Comparison of ENCODE assay signal across 16 cellular contexts in genomic region chr6:129659590-129660345, GRCh38. TPM values are rescaled to one million over a fixed set of nuclear protein-coding genes. Genes with fewer than 3 reads are reported as not detected.
DNase-seq lines count a peak whose midpoint lies in the region; TF ChIP-seq lines count a peak whose summit lies in the region.
"Had no signal": no experiment of that assay in that cellular context is flagged by ENCODE, and none has a peak within 500 bp of the region (broad histone marks: within the 10 kb centered on the region; RNA-seq: fewer than 3 reads in every experiment).

No MANE protein-coding gene starts in this region.

- H3K27me3 ChIP-seq in mesendoderm (ENCODE audit: insufficient read depth, low read length, poor library complexity) (no peaks in the 10 kb centered on the region), vagina (no peaks in the 10 kb centered on the region)

- no peaks in the 10 kb centered on the region for H3K79me1 ChIP-seq in mesendoderm (ENCODE audit: low read length)

- no CpG with 5 or more reads among the region's 14 CpGs for WGBS in mesendoderm (ENCODE audit: extremely low coverage, insufficient coverage, low lambda C conversion rate)

- no peaks in the 10 kb centered on the region for H3K9me3 ChIP-seq in vagina

- H3K4me1 ChIP-seq in mesendoderm (ENCODE audit: control insufficient read depth, low read depth, low read length) (peaks cover 2% of the 10 kb centered on the region), vagina (no peaks in the 10 kb centered on the region)

- H2AK5ac ChIP-seq in mesendoderm (ENCODE audit: low read length): no peak overlapping the region

- intact Hi-C loops in activated CD4-positive, alpha-beta T cell treated with anti-CD3 and anti-CD28 coated beads, Interleukin-2, amount 10 ng/mL, durations not matched to agents 24 days and 14 days (cut with micrococcal nuclease): no loop called here
- intact Hi-C loops in vagina (cut with DNase I): no loop called here

- no peak overlapping the region for H3K18ac ChIP-seq in mesendoderm (ENCODE audit: low read length)

- H3K36me3 ChIP-seq in mesendoderm (ENCODE audit: control insufficient read depth, insufficient read depth, low read length) (no peaks in the 10 kb centered on the region), vagina (no peaks in the 10 kb centered on the region)

- peaks cover 15% of the 10 kb centered on the region for H3K4me1 Mint-ChIP-seq in activated CD4-positive, alpha-beta T cell treated with anti-CD3 and anti-CD28 coated beads, Interleukin-2, amount 10 ng/mL, durations not matched to agents 24 days and 14 days

- no peak overlapping the region for H3K4me3 Mint-ChIP-seq in activated CD4-positive, alpha-beta T cell treated with anti-CD3 and anti-CD28 coated beads, Interleukin-2, amount 10 ng/mL, durations not matched to agents 24 days and 14 days
- H3K4me3 Mint-ChIP-seq: activated T-cell treated with anti-CD3 and anti-CD28 coated beads, Interleukin-2, amount 50 U/mL, for 24 hours had no signal

- H3K27ac Mint-ChIP-seq in activated CD4-positive, alpha-beta T cell treated with anti-CD3 and anti-CD28 coated beads, Interleukin-2, amount 10 ng/mL, durations not matched to agents 24 days and 14 days: no peak overlapping the region
- H3K27ac Mint-ChIP-seq: activated T-cell treated with anti-CD3 and anti-CD28 coated beads, Interleukin-2, amount 50 U/mL, for 24 hours had no signal

- no peak overlapping the region for H4K8ac ChIP-seq in mesendoderm (ENCODE audit: low read depth, low read length)

- H4K5ac ChIP-seq in mesendoderm (ENCODE audit: low read length): no peak overlapping the region

- no peaks in the 10 kb centered on the region for H3K9me3 Mint-ChIP-seq in activated CD4-positive, alpha-beta T cell treated with anti-CD3 and anti-CD28 coated beads, Interleukin-2, amount 10 ng/mL, durations not matched to agents 24 days and 14 days
- H3K9me3 Mint-ChIP-seq: activated T-cell treated with anti-CD3 and anti-CD28 coated beads, Interleukin-2, amount 50 U/mL, for 24 hours had no signal

- H3K4me3 ChIP-seq in fibroblast of pulmonary artery (replicated peaks; ENCODE audit: low read depth, low read length) (peak overlapping the region; percentile 47), mesendoderm (ENCODE audit: low read length) (no peak overlapping the region), vagina (peak overlapping the region; percentile 3)

- H3K23ac ChIP-seq in mesendoderm (ENCODE audit: low read length): peak overlapping the region; percentile 74

- H3K27me3 Mint-ChIP-seq in activated CD4-positive, alpha-beta T cell treated with anti-CD3 and anti-CD28 coated beads, Interleukin-2, amount 10 ng/mL, durations not matched to agents 24 days and 14 days: no peaks in the 10 kb centered on the region
- H3K27me3 Mint-ChIP-seq: activated T-cell treated with anti-CD3 and anti-CD28 coated beads, Interleukin-2, amount 50 U/mL, for 24 hours had no signal

- no peak overlapping the region for H2BK15ac ChIP-seq in mesendoderm (replicated peaks; ENCODE audit: low read depth)

- H3K36me3 Mint-ChIP-seq in activated CD4-positive, alpha-beta T cell treated with anti-CD3 and anti-CD28 coated beads, Interleukin-2, amount 10 ng/mL, durations not matched to agents 24 days and 14 days (ENCODE audit: low read depth): no peaks in the 10 kb centered on the region

- peak; percentile 41 for DNase-seq in activated CD4-positive, alpha-beta T cell treated with anti-CD3 and anti-CD28 coated beads, Interleukin-2, amount 10 ng/mL, durations not matched to agents 24 days and 14 days
- DNase-seq in activated CD4-positive, alpha-beta T cell treated with anti-CD3 and anti-CD28 coated beads, Interleukin-2, amount 50 U/mL, for 48 hours: no peak
- peak; percentile 65 for DNase-seq in fibroblast of pulmonary artery (ENCODE audit: low read depth)
- peak; percentile 65 for DNase-seq in mesendoderm
- DNase-seq in vagina (ENCODE audit: extremely low spot score in 2 of 2): no peak
- no peak for DNase-seq in C1 segment of cervical spinal cord (lab: John Stamatoyannopoulos, UW)
- DNase-seq in activated CD4-positive, CD25-positive, alpha-beta regulatory T cell (lab: John Stamatoyannopoulos, UW): no peak
- no peak for DNase-seq in activated CD4-positive, CD25-positive, alpha-beta regulatory T cell treated with anti-CD3 and anti-CD28 coated beads, Interleukin-2, amount 50 U/mL, for 72 hours
- DNase-seq: 8988T; activated T-cell treated with anti-CD3 and anti-CD28 coated beads, Interleukin-2, amount 50 U/mL, for 24 hours; aorta; effector CD4-positive, alpha-beta T cell; GOT3; MV-4-11; NCI-H510A; retina had no signal

- no peak overlapping the region for H3K56ac ChIP-seq in mesendoderm (ENCODE audit: low read length)

- no peak overlapping the region for H2BK120ac ChIP-seq in mesendoderm (ENCODE audit: low read depth, low read length)

- H3K9ac ChIP-seq in mesendoderm (ENCODE audit: low read length): no peak overlapping the region

- H2BK5ac ChIP-seq in mesendoderm (ENCODE audit: low read length): no peak overlapping the region

- TF ChIP-seq CTCF in fibroblast of pulmonary artery (IDR thresholded peaks at IDR 0.05; ENCODE audit: low read length, missing control alignments): no peak
- no peak for TF ChIP-seq CTCF in vagina (IDR thresholded peaks at IDR 0.05)

- H3K4ac ChIP-seq in mesendoderm (ENCODE audit: low read depth, low read length): no peak overlapping the region

- TF ChIP-seq POLR2A in vagina (IDR thresholded peaks at IDR 0.05): no peak

- no peaks in the 10 kb centered on the region for H3K79me2 ChIP-seq in mesendoderm (ENCODE audit: control insufficient read depth, insufficient read depth, low read length)

- no peak overlapping the region for H3K4me2 ChIP-seq in mesendoderm (ENCODE audit: low read length)

- H3K27ac ChIP-seq in mesendoderm (ENCODE audit: low read depth, low read length) (no peak overlapping the region), vagina (no peak overlapping the region)

RNA-seq across cellular contexts. Expression of gene ARHGAP18, which starts 50.2 kb away (rescaled TPM):
- 3.2 and 3.8 TPM in 2 replicates for total RNA-seq in activated CD4-positive, alpha-beta T cell treated with anti-CD3 and anti-CD28 coated beads, Interleukin-2, amount 10 ng/mL, durations not matched to agents 24 days and 14 days
- 5.2 TPM for polyA plus RNA-seq in mesendoderm (2013, experiment 1 of 2)
- 4.9 TPM for polyA plus RNA-seq in mesendoderm (2013, experiment 2 of 2)
- 7.6 TPM for total RNA-seq in vagina

Comparison
In these comparisons a context has a peak if more than half of its experiments do, and no peak if none do; other contexts are left out.
1. DNase-seq: peak in activated CD4-positive, alpha-beta T cell treated with anti-CD3 and anti-CD28 coated beads, Interleukin-2, amount 10 ng/mL, durations not matched to agents 24 days and 14 days (single experiment), fibroblast of pulmonary artery (single experiment) and mesendoderm (single experiment); none in activated CD4-positive, alpha-beta T cell treated with anti-CD3 and anti-CD28 coated beads, Interleukin-2, amount 50 U/mL, for 48 hours (0 of 2), vagina (0 of 2), C1 segment of cervical spinal cord (0 of 14), activated CD4-positive, CD25-positive, alpha-beta regulatory T cell (0 of 4) and activated CD4-positive, CD25-positive, alpha-beta regulatory T cell treated with anti-CD3 and anti-CD28 coated beads, Interleukin-2, amount 50 U/mL, for 72 hours (single experiment).